Comparison of ENCODE assay signal across 8 cellular contexts in genomic region chr12:47808049-47808448, GRCh38. TPM values are rescaled to one million over a fixed set of nuclear protein-coding genes. Genes with fewer than 3 reads are reported as not detected.
DNase-seq lines count a peak whose midpoint lies in the region; ATAC-seq and TF ChIP-seq lines count a peak whose summit lies in the region.

No MANE protein-coding gene starts in this region.

- POLR2A ChIA-PET in MCF 10A (lab: Yijun Ruan, JAX): interaction anchor here (0.6 to 1.3 kb wide), 4 partner anchors 12 to 254 kb away, joined by 3 to 6 read pairs (median 4); partner anchors contain the start of gene HDAC7

- H3K9me3 Mint-ChIP-seq in MCF 10A (ENCODE audit: unreplicated experiment): no peaks in the 10 kb centered on the region

- CTCF ChIA-PET in MCF 10A (lab: Yijun Ruan, JAX): interaction anchor here (0.6 to 7.8 kb wide), 10 partner anchors 10 to 77 kb away, joined by 3 to 72 read pairs (median 5); partner anchors contain the start of gene HDAC7

- H3K27me3 Mint-ChIP-seq in MCF 10A (ENCODE audit: insufficient read depth, unreplicated experiment): no peaks in the 10 kb centered on the region

- DNase-seq in breast epithelium (ENCODE audit: low spot score in 2 of 2) (no peak), MCF 10A (ENCODE audit: unreplicated experiment) (no peak), NAMALWA (ENCODE audit: low spot score) (peak; percentile 76), cardiac septum (ENCODE audit: low spot score) (peak; percentile 84)
- peak; percentile 84 to 86 for DNase-seq in activated T-cell treated with anti-CD3 and anti-CD28 coated beads, Interleukin-2, amount 50 U/mL, for 48 hours
- peak; percentile 78 for DNase-seq in stimulated activated CD4-positive, alpha-beta T cell treated with anti-CD3 and anti-CD28 coated beads, Interleukin-1b, Interleukin-23, amount 100 ng/mL, for 48 hours

- TF ChIP-seq CTCF in breast epithelium (IDR thresholded peaks at IDR 0.05) (no peak), MCF 10A (IDR thresholded peaks at IDR 0.05; ENCODE audit: unreplicated experiment) (no peak)

- TF ChIP-seq POLR2A in breast epithelium (IDR thresholded peaks at IDR 0.05): no peak

- no peak for ATAC-seq in HG03571 (IDR thresholded peaks at IDR 0.05; ENCODE audit: unreplicated experiment)
- ATAC-seq in HG02840 (IDR thresholded peaks at IDR 0.05; ENCODE audit: low FRiP score, unreplicated experiment): no peak

- H3K4me3 Mint-ChIP-seq in MCF 10A (ENCODE audit: unreplicated experiment): no peak overlapping the region

- H3K36me3 ChIP-seq in breast epithelium: no peaks in the 10 kb centered on the region

- H3K27ac ChIP-seq in breast epithelium: peak overlapping the region; percentile 98 to 99

- peaks cover 7% of the 10 kb centered on the region for H3K36me3 Mint-ChIP-seq in MCF 10A (ENCODE audit: insufficient read depth, unreplicated experiment)

- BruUV-seq in MCF 10A (replicated peaks; lab: Mats Ljungman, UMichigan): no TSS peak

- H3K4me3 ChIP-seq in breast epithelium: peak overlapping the region in 1 of 3 donors; percentile 50

- H3K9me3 ChIP-seq in breast epithelium: no peaks in the 10 kb centered on the region

- intact Hi-C loops in breast epithelium (cut with DNase I; ENCODE audit: low total_unique reads): no loop called here
- intact Hi-C loops in MCF 10A (cut with micrococcal nuclease): no loop called here
- intact Hi-C loops in cardiac septum (cut with DNase I): no loop called here

- H3K4me1 Mint-ChIP-seq in MCF 10A (ENCODE audit: insufficient read depth, unreplicated experiment): peaks cover 34% of the 10 kb centered on the region

- no peak overlapping the region for H3K27ac Mint-ChIP-seq in MCF 10A (ENCODE audit: low read depth, unreplicated experiment)

- peaks cover 39 to 67% of the 10 kb centered on the region in 2 donors for H3K4me1 ChIP-seq in breast epithelium

- H3K27me3 ChIP-seq in breast epithelium: no peaks in the 10 kb centered on the region

RNA-seq across cellular contexts. Expression of gene HDAC7, which starts 11.7 kb away (rescaled TPM):
- total RNA-seq in breast epithelium (10 to 100 TPM; 37.6 to 77.0 (median 44.9) TPM), MCF 10A (2022) (65.0 and 80.1 TPM in 2 replicates), cardiac septum (62.7 TPM)

RNA-seq across cellular contexts. Expression of gene SLC48A1, which starts 35.0 kb away (rescaled TPM):
- total RNA-seq in breast epithelium (10 to 100 TPM; 27.5 to 51.5 (median 30.6) TPM), MCF 10A (2022) (19.4 and 20.2 TPM in 2 replicates), cardiac septum (20.7 TPM)

RNA-seq across cellular contexts. Expression of gene RAPGEF3, which starts 49.4 kb away (rescaled TPM):
- total RNA-seq in breast epithelium (10 to 100 TPM; 40.6 to 87.8 (median 60.3) TPM), MCF 10A (2022) (1.4 and 3.4 TPM in 2 replicates), cardiac septum (26.3 TPM)

Comparison
In these comparisons a context has a peak if more than half of its experiments do, and no peak if none do; other contexts are left out.
1. DNase-seq: peak in NAMALWA (single experiment), activated T-cell treated with anti-CD3 and anti-CD28 coated beads, Interleukin-2, amount 50 U/mL, for 48 hours (2 of 2), cardiac septum (single experiment) and stimulated activated CD4-positive, alpha-beta T cell treated with anti-CD3 and anti-CD28 coated beads, Interleukin-1b, Interleukin-23, amount 100 ng/mL, for 48 hours (single experiment); none in breast epithelium (0 of 2) and MCF 10A (single experiment).